16 cellular contexts compared by ENCODE assay signal in the genomic region with DNA sequence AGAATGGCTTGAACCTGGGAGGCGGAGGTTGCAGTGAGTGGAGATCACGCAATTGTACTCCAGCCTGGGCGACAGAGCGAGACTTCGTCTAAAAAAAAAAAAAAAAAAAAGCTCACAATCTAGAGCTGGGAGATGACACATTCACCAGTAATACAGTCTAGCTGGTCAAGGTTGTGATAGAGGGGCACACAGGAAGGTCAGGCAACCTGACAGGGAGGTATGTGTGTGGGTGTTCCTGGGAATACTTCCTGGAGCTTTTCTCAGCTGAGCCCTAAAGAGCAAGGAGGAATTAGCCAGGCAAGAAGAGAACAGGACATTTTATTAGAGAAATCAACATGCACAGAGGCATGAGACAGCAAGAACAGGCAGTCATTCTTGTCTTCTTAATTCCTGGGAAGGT.
A peak's percentile ranks its signal among the peaks of the same experiment; 100 is the strongest.
DNase-seq lines count a peak whose midpoint lies in the region; ATAC-seq, FAIRE-seq and TF ChIP-seq lines count a peak whose summit lies in the region.
"Had no signal": no experiment of that assay in that cellular context is flagged by ENCODE, and none has a peak within 500 bp of the region (broad histone marks: within the 10 kb centered on the region; RNA-seq: fewer than 3 reads in every experiment).

No MANE protein-coding gene starts in this region.

- H3K4me3 Mint-ChIP-seq in astrocyte (ENCODE audit: unreplicated experiment) = peak overlapping the region; percentile 50
- H3K4me3 Mint-ChIP-seq: CD4-positive, alpha-beta memory T cell had no signal

- no peak for ATAC-seq in GM18505 (IDR thresholded peaks at IDR 0.05; ENCODE audit: unreplicated experiment)
- ATAC-seq: A549 had no signal

- H3K9me2 ChIP-seq in Karpas-422 (replicated peaks; ENCODE audit: insufficient read depth, low read length) = no peaks in the 10 kb centered on the region

- no peak overlapping the region for H3K4me3 ChIP-seq in astrocyte (ENCODE audit: insufficient read depth, low read depth, low read length)
- no peak overlapping the region for H3K4me3 ChIP-seq in retinal pigment epithelial cell (ENCODE audit: low read length)
- H3K4me3 ChIP-seq in Karpas-422 (ENCODE audit: low read length) = no peak overlapping the region
- H3K4me3 ChIP-seq: A549 had no signal

- H3K27ac ChIP-seq in astrocyte (ENCODE audit: low read depth, low read length) (no peak overlapping the region), Karpas-422 (ENCODE audit: low read length) (no peak overlapping the region)
- H3K27ac ChIP-seq: A549, C4-2B had no signal

- H3K9me3 Mint-ChIP-seq in astrocyte (ENCODE audit: unreplicated experiment) = no peaks in the 10 kb centered on the region

- no peaks in the 10 kb centered on the region for H3K27me3 Mint-ChIP-seq in astrocyte (ENCODE audit: low read depth, unreplicated experiment)

- H3K4me1 Mint-ChIP-seq in astrocyte (ENCODE audit: low read depth, unreplicated experiment) = peaks cover 13% of the 10 kb centered on the region
- H3K4me1 Mint-ChIP-seq: CD4-positive, alpha-beta memory T cell had no signal

- no peak overlapping the region for H2AFZ ChIP-seq in astrocyte (ENCODE audit: low read depth, low read length)
- no peak overlapping the region for H2AFZ ChIP-seq in Karpas-422 (ENCODE audit: low read length)

- no peak for FAIRE-seq in astrocyte (lab: Jason Lieb, UNC)
- FAIRE-seq: A549, D721Med had no signal

- H4K20me1 ChIP-seq in astrocyte (ENCODE audit: insufficient read depth, low read length) = no peaks in the 10 kb centered on the region
- no peaks in the 10 kb centered on the region for H4K20me1 ChIP-seq in Karpas-422 (ENCODE audit: insufficient read depth, low read depth, low read length)

- H3K9me3 ChIP-seq in astrocyte (ENCODE audit: insufficient read depth, low read depth, low read length) (no peaks in the 10 kb centered on the region), Karpas-422 (ENCODE audit: low read length) (no peaks in the 10 kb centered on the region)
- H3K9me3 ChIP-seq: A549, BE2C had no signal

- H3K4me1 ChIP-seq in astrocyte (ENCODE audit: insufficient read depth, low read length) (no peaks in the 10 kb centered on the region), Karpas-422 (ENCODE audit: low read length) (no peaks in the 10 kb centered on the region)
- H3K4me1 ChIP-seq: A549, BE2C had no signal

- no peaks in the 10 kb centered on the region for H3K36me3 Mint-ChIP-seq in astrocyte (ENCODE audit: low read depth, unreplicated experiment)
- H3K36me3 Mint-ChIP-seq: CD4-positive, alpha-beta memory T cell had no signal

- DNase-seq in HT1080 (ENCODE audit: low read depth) (peak; percentile 3), astrocyte (ENCODE audit: low read depth) (no peak), islet precursor cell (peak; percentile 64), retinal pigment epithelial cell (ENCODE audit: low read depth) (peak; percentile 5), germinal center (ENCODE audit: low spot score) (no peak), Karpas-422 (no peak), NK-92 (lab: John Stamatoyannopoulos, UW; ENCODE audit: unreplicated experiment) (no peak)
- DNase-seq: BE2C; CD4-positive, alpha-beta memory T cell; COR-L47; GF-D8; H7 had no signal

- peak overlapping the region; percentile 28 for H3K27ac Mint-ChIP-seq in astrocyte (ENCODE audit: unreplicated experiment)
- H3K27ac Mint-ChIP-seq: CD4-positive, alpha-beta memory T cell had no signal

- H3K9ac ChIP-seq in astrocyte (ENCODE audit: low read length) = no peak overlapping the region
- no peak overlapping the region for H3K9ac ChIP-seq in Karpas-422 (ENCODE audit: low read length)

- H3K36me3 ChIP-seq in astrocyte (ENCODE audit: insufficient read depth, low read length) = no peaks in the 10 kb centered on the region
- no peaks in the 10 kb centered on the region for H3K36me3 ChIP-seq in Karpas-422 (ENCODE audit: insufficient read depth, low read length)
- H3K36me3 ChIP-seq: BE2C had no signal

- H3K4me2 ChIP-seq in astrocyte (ENCODE audit: low read length) (no peak overlapping the region), Karpas-422 (ENCODE audit: low read depth, low read length, poor library complexity, severe bottlenecking) (no peak overlapping the region)
- H3K4me2 ChIP-seq: A549 had no signal

- no peaks in the 10 kb centered on the region for H3K27me3 ChIP-seq in astrocyte (ENCODE audit: insufficient read depth, low read length)
- no peaks in the 10 kb centered on the region for H3K27me3 ChIP-seq in Karpas-422 (ENCODE audit: low read length)
- H3K27me3 ChIP-seq: BE2C had no signal

- H3K79me2 ChIP-seq in astrocyte (ENCODE audit: insufficient read depth, low read length) = no peaks in the 10 kb centered on the region
- no peaks in the 10 kb centered on the region for H3K79me2 ChIP-seq in Karpas-422 (ENCODE audit: low read length)

- TF ChIP-seq CTCF in astrocyte (IDR thresholded peaks at IDR 0.05; ENCODE audit: insufficient read depth, low read depth, low read length) = no peak
- TF ChIP-seq CTCF in retinal pigment epithelial cell (conservative IDR thresholded peaks at IDR 0.05; ENCODE audit: low read depth, low read length) = no peak

- no peak for TF ChIP-seq POLR2A in GM18505 (IDR thresholded peaks at IDR 0.05; ENCODE audit: borderline replicate concordance, extremely low read depth, insufficient read depth, insufficient read length)

Comparison
In these comparisons a context has a peak if more than half of its experiments do, and no peak if none do; other contexts are left out.
1. DNase-seq: peak in HT1080 (single experiment), islet precursor cell (single experiment) and retinal pigment epithelial cell (single experiment); none in astrocyte (single experiment), germinal center (single experiment), Karpas-422 (single experiment) and NK-92 (single experiment).